In the genomic region with DNA sequence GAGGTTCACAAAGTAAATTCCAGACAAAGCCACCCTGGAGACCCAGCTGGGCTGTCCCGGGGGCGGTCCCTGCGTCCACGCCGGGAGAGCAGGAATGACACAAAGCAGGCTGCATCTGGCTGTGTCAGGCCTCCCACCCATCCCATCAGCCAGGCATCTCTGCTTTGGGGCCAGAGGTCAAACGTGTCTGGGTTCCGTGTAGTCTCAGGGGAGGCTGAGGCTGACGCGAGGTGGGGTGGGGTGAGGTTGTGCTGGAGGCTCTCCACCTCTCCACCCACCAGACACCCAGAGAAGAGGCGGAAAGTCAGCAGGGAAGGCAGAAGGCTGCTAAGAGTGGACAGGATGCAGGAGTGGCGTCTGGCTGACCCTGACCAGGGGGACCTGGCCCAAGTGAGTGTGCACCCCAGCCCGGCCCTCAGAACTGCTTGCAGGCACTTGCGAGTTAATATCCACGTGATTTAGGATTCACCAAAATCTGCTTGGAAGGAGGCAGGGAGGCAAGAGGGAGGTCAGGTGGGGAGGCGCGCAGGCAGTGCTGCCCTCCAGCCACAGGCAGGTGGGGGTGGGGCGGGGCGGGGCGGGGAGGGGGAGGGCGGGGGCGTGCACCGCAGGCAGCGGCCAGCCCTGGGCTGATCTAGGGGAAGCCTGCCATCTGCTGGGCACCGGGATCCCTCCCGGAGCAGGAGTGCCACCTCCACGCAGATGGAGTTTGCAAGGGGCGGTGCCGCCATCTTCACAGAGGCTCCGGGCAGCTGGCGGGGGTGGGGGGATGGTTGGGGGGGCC, we compare ENCODE assay signal across 1 cellular context.
TF ChIP-seq lines count a peak whose summit lies in the region.

No MANE protein-coding gene starts in this region.

TF ChIP-seq in HepG2, 621 proteins besides CTCF, POLR2A, EP300 and RAD21 (continued from another document and continues in another):
- TF ChIP-seq, protein P1, sequence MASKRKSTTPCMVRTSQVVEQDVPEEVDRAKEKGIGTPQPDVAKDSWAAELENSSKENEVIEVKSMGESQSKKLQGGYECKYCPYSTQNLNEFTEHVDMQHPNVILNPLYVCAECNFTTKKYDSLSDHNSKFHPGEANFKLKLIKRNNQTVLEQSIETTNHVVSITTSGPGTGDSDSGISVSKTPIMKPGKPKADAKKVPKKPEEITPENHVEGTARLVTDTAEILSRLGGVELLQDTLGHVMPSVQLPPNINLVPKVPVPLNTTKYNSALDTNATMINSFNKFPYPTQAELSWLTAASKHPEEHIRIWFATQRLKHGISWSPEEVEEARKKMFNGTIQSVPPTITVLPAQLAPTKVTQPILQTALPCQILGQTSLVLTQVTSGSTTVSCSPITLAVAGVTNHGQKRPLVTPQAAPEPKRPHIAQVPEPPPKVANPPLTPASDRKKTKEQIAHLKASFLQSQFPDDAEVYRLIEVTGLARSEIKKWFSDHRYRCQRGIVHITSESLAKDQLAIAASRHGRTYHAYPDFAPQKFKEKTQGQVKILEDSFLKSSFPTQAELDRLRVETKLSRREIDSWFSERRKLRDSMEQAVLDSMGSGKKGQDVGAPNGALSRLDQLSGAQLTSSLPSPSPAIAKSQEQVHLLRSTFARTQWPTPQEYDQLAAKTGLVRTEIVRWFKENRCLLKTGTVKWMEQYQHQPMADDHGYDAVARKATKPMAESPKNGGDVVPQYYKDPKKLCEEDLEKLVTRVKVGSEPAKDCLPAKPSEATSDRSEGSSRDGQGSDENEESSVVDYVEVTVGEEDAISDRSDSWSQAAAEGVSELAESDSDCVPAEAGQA (IDR thresholded peaks at IDR 0.05; ENCODE audit: low read depth) = no peak
- TF ChIP-seq, protein P1 (CRISPR knock-in tag; IDR thresholded peaks at IDR 0.05; ENCODE audit: borderline replicate concordance) = no peak
- TF ChIP-seq MAFK (conservative IDR thresholded peaks at IDR 0.05 in 1 of 2, IDR thresholded peaks at IDR 0.05 in 1 of 2; ENCODE audit: low read length in 2 of 2) (no peak), MYC (CRISPR knock-in tag; IDR thresholded peaks at IDR 0.05; ENCODE audit: borderline replicate concordance) (peak; percentile 52; the same call in 1 of the 2 replicates), JUN (CRISPR knock-in tag; IDR thresholded peaks at IDR 0.05) (no peak), HNF4G (IDR thresholded peaks at IDR 0.05; ENCODE audit: borderline replicate concordance, low read depth, low read length) (no peak), HNF4G (CRISPR knock-in tag; IDR thresholded peaks at IDR 0.05; ENCODE audit: borderline replicate concordance, low read depth) (no peak), ZNF691 (CRISPR knock-in tag; IDR thresholded peaks at IDR 0.05; ENCODE audit: borderline replicate concordance, low read depth) (0 out of 2 replicates have a peak, but pooled peaks have one; percentile 22), ZNF660 (CRISPR knock-in tag; IDR thresholded peaks at IDR 0.05; ENCODE audit: borderline replicate concordance, low read depth) (no peak), NFE2 (CRISPR knock-in tag; IDR thresholded peaks at IDR 0.05) (no peak), HOMEZ (CRISPR knock-in tag; IDR thresholded peaks at IDR 0.05; ENCODE audit: low read depth) (no peak), RCOR2 (CRISPR knock-in tag; IDR thresholded peaks at IDR 0.05) (no peak), CCAR2 (optimal IDR thresholded peaks at IDR 0.05; ENCODE audit: low read depth, low read length) (no peak), HMG20A (CRISPR knock-in tag; IDR thresholded peaks at IDR 0.05; ENCODE audit: borderline replicate concordance) (no peak; the same call in 1 of the 2 replicates), SMC3 (IDR thresholded peaks at IDR 0.05; ENCODE audit: low read length) (peak; percentile 31; the same call in 1 of the 2 replicates), ZBTB20 (CRISPR knock-in tag; IDR thresholded peaks at IDR 0.05; ENCODE audit: borderline replicate concordance, low read depth) (no peak), ZNF296 (CRISPR knock-in tag; conservative IDR thresholded peaks at IDR 0.05) (no peak), NKX3-1 (CRISPR knock-in tag; IDR thresholded peaks at IDR 0.05) (no peak), FOXC1 (CRISPR knock-in tag; IDR thresholded peaks at IDR 0.05; ENCODE audit: borderline replicate concordance) (no peak), ZNF549 (CRISPR knock-in tag; IDR thresholded peaks at IDR 0.05) (no peak), TBP (CRISPR knock-in tag; IDR thresholded peaks at IDR 0.05) (no peak), FOXK2 (IDR thresholded peaks at IDR 0.05) (no peak), ZNF616 (CRISPR knock-in tag; IDR thresholded peaks at IDR 0.05; ENCODE audit: low read depth) (no peak), ZNF577 (CRISPR knock-in tag; IDR thresholded peaks at IDR 0.05; ENCODE audit: borderline replicate concordance, low read depth) (no peak), HNRNPL (IDR thresholded peaks at IDR 0.05; ENCODE audit: low read depth, low read length) (no peak), THAP9 (CRISPR knock-in tag; IDR thresholded peaks at IDR 0.05; ENCODE audit: borderline replicate concordance) (no peak), XRCC5 (optimal IDR thresholded peaks at IDR 0.05; ENCODE audit: low read length) (peak; percentile 24), ZNF432 (CRISPR knock-in tag; IDR thresholded peaks at IDR 0.05; ENCODE audit: borderline replicate concordance) (no peak), FOXA3 (CRISPR knock-in tag; IDR thresholded peaks at IDR 0.05) (no peak), IRF2 (CRISPR knock-in tag; IDR thresholded peaks at IDR 0.05) (no peak), SP1 (IDR thresholded peaks at IDR 0.05) (no peak), SP1 (CRISPR knock-in tag; IDR thresholded peaks at IDR 0.05) (peak; percentile 73), RFXANK (CRISPR knock-in tag; IDR thresholded peaks at IDR 0.05) (no peak), NFATC3 (CRISPR knock-in tag; IDR thresholded peaks at IDR 0.05) (no peak), BHLHE40 (IDR thresholded peaks at IDR 0.05; ENCODE audit: low read length) (no peak), ZBTB14 (CRISPR knock-in tag; IDR thresholded peaks at IDR 0.05) (no peak), SALL1 (CRISPR knock-in tag; IDR thresholded peaks at IDR 0.05) (peak; percentile 30; the same call in 1 of the 2 replicates)
- TF ChIP-seq, protein P2, sequence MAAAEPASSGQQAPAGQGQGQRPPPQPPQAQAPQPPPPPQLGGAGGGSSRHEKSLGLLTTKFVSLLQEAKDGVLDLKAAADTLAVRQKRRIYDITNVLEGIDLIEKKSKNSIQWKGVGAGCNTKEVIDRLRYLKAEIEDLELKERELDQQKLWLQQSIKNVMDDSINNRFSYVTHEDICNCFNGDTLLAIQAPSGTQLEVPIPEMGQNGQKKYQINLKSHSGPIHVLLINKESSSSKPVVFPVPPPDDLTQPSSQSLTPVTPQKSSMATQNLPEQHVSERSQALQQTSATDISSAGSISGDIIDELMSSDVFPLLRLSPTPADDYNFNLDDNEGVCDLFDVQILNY (CRISPR knock-in tag; conservative IDR thresholded peaks at IDR 0.05) = no peak
- TF ChIP-seq, protein P3, sequence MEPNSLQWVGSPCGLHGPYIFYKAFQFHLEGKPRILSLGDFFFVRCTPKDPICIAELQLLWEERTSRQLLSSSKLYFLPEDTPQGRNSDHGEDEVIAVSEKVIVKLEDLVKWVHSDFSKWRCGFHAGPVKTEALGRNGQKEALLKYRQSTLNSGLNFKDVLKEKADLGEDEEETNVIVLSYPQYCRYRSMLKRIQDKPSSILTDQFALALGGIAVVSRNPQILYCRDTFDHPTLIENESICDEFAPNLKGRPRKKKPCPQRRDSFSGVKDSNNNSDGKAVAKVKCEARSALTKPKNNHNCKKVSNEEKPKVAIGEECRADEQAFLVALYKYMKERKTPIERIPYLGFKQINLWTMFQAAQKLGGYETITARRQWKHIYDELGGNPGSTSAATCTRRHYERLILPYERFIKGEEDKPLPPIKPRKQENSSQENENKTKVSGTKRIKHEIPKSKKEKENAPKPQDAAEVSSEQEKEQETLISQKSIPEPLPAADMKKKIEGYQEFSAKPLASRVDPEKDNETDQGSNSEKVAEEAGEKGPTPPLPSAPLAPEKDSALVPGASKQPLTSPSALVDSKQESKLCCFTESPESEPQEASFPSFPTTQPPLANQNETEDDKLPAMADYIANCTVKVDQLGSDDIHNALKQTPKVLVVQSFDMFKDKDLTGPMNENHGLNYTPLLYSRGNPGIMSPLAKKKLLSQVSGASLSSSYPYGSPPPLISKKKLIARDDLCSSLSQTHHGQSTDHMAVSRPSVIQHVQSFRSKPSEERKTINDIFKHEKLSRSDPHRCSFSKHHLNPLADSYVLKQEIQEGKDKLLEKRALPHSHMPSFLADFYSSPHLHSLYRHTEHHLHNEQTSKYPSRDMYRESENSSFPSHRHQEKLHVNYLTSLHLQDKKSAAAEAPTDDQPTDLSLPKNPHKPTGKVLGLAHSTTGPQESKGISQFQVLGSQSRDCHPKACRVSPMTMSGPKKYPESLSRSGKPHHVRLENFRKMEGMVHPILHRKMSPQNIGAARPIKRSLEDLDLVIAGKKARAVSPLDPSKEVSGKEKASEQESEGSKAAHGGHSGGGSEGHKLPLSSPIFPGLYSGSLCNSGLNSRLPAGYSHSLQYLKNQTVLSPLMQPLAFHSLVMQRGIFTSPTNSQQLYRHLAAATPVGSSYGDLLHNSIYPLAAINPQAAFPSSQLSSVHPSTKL (CRISPR knock-in tag; IDR thresholded peaks at IDR 0.05) = no peak; the same call in 1 of the 2 replicates
- TF ChIP-seq, protein P4, sequence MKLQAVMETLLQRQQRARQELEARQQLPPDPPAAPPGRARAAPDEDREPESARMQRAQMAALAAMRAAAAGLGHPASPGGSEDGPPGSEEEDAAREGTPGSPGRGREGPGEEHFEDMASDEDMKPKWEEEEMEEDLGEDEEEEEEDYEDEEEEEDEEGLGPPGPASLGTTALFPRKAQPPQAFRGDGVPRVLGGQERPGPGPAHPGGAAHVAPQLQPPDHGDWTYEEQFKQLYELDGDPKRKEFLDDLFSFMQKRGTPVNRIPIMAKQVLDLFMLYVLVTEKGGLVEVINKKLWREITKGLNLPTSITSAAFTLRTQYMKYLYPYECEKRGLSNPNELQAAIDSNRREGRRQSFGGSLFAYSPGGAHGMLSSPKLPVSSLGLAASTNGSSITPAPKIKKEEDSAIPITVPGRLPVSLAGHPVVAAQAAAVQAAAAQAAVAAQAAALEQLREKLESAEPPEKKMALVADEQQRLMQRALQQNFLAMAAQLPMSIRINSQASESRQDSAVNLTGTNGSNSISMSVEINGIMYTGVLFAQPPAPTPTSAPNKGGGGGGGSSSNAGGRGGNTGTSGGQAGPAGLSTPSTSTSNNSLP (IDR thresholded peaks at IDR 0.05; ENCODE audit: low read depth, low read length) = no peak
